In genomic region chr1:42831273-42831672, GRCh38 we compare ENCODE assay signal across 35 cellular contexts. TPM values are rescaled to one million over a fixed set of nuclear protein-coding genes. Genes with fewer than 3 reads are reported as not detected.
"Had no signal": no experiment of that assay in that cellular context is flagged by ENCODE, and none has a peak within 500 bp of the region (broad histone marks: within the 10 kb centered on the region; RNA-seq: fewer than 3 reads in every experiment).

No MANE protein-coding gene starts in this region.

- H3K36me3 Mint-ChIP-seq: activated CD4-positive, alpha-beta memory T cell treated with anti-CD3 and anti-CD28 coated beads for 36 hours; activated CD8-positive, alpha-beta memory T cell treated with anti-CD3 and anti-CD28 coated beads, Interleukin-2, amount 10 ng/mL, durations not matched to agents 7 days and 5 days; activated naive CD4-positive, alpha-beta T cell treated with anti-CD3 and anti-CD28 coated beads, Interleukin-2, amount 10 ng/mL, durations not matched to agents 7 days and 5 days; activated naive CD4-positive, alpha-beta T cell treated with anti-CD3 and anti-CD28 coated beads, Interleukin-2, amount 50 U/mL, for 72 hours; brain had no signal

- DNase-seq: activated CD4-positive, alpha-beta memory T cell treated with anti-CD3 and anti-CD28 coated beads for 36 hours; activated CD4-positive, alpha-beta T cell treated with anti-CD3 and anti-CD28 coated beads for 36 hours; activated CD4-positive, alpha-beta T cell treated with anti-CD3 and anti-CD28 coated beads, Interleukin-2, amount 10 ng/mL, durations not matched to agents 24 days and 14 days; activated CD4-positive, CD25-positive, alpha-beta regulatory T cell; activated CD4-positive, CD25-positive, alpha-beta regulatory T cell treated with anti-CD3 and anti-CD28 coated beads, Interleukin-2, amount 50 U/mL, for 72 hours; activated CD8-positive, alpha-beta memory T cell treated with anti-CD3 and anti-CD28 coated beads, Interleukin-2, amount 10 ng/mL, durations not matched to agents 7 days and 5 days; activated CD8-positive, alpha-beta memory T cell treated with anti-CD3 and anti-CD28 coated beads, Interleukin-2, amount 50 U/mL, for 4 hours; activated CD8-positive, alpha-beta T cell treated with anti-CD3 and anti-CD28 coated beads, Interleukin-2, amount 10 ng/mL, durations not matched to agents 7 days and 5 days; activated gamma-delta T cell; activated naive CD4-positive, alpha-beta T cell; activated naive CD4-positive, alpha-beta T cell treated with anti-CD3 and anti-CD28 coated beads, Interleukin-2, amount 10 ng/mL, durations not matched to agents 7 days and 5 days; activated naive CD8-positive, alpha-beta T cell treated with anti-CD3 and anti-CD28 coated beads, Interleukin-2, amount 10 ng/mL, durations not matched to agents 7 days and 5 days; activated T-cell treated with anti-CD3 and anti-CD28 coated beads, Interleukin-2, amount 50 U/mL, for 1 hour; activated T-cell treated with anti-CD3 and anti-CD28 coated beads, Interleukin-2, amount 50 U/mL, for 72 hours; central memory CD4-positive, alpha-beta T cell; cerebellar nuclear complex; colonic mucosa; effector CD8-positive, alpha-beta T cell; esophagus squamous epithelium; foreskin melanocyte; heart right ventricle; T1000 had no signal

- H3K4me2 ChIP-seq: hepatocyte had no signal

- H3K79me2 ChIP-seq: hepatocyte had no signal

- H3K36me3 ChIP-seq: ascending aorta, breast epithelium, cardiac muscle cell, colonic mucosa had no signal

- FAIRE-seq: endometrium, endothelial cell of umbilical vein had no signal

- H3K27ac Mint-ChIP-seq: activated CD4-positive, alpha-beta memory T cell treated with anti-CD3 and anti-CD28 coated beads for 36 hours; activated CD4-positive, alpha-beta T cell treated with anti-CD3 and anti-CD28 coated beads for 36 hours; activated CD4-positive, alpha-beta T cell treated with anti-CD3 and anti-CD28 coated beads, Interleukin-2, amount 10 ng/mL, durations not matched to agents 24 days and 14 days; activated CD8-positive, alpha-beta memory T cell treated with anti-CD3 and anti-CD28 coated beads, Interleukin-2, amount 10 ng/mL, durations not matched to agents 7 days and 5 days; activated CD8-positive, alpha-beta T cell treated with anti-CD3 and anti-CD28 coated beads, Interleukin-2, amount 10 ng/mL, durations not matched to agents 7 days and 5 days; activated naive CD4-positive, alpha-beta T cell treated with anti-CD3 and anti-CD28 coated beads, Interleukin-2, amount 10 ng/mL, durations not matched to agents 7 days and 5 days; activated naive CD8-positive, alpha-beta T cell treated with anti-CD3 and anti-CD28 coated beads, Interleukin-2, amount 10 ng/mL, durations not matched to agents 7 days and 5 days; activated T-cell treated with anti-CD3 and anti-CD28 coated beads, Interleukin-2, amount 50 U/mL, for 72 hours; brain; T-helper 2 cell treated with Interferon-gamma antibody and Interleukin-4, amounts not matched to agents 5 μg/mL and 100 μg/mL, for 36 hours had no signal

- H3K27ac ChIP-seq: ascending aorta, breast epithelium, cardiac muscle cell, colonic mucosa, epithelial cell of prostate, esophagus squamous epithelium, gastroesophageal sphincter, heart right ventricle, hepatocyte had no signal

- ATAC-seq: activated CD4-positive, alpha-beta T cell treated with anti-CD3 and anti-CD28 coated beads for 36 hours; activated CD8-positive, alpha-beta memory T cell treated with anti-CD3 and anti-CD28 coated beads, Interleukin-2, amount 10 ng/mL, durations not matched to agents 7 days and 5 days; activated CD8-positive, alpha-beta T cell treated with anti-CD3 and anti-CD28 coated beads, Interleukin-2, amount 10 ng/mL, durations not matched to agents 7 days and 5 days; activated naive CD4-positive, alpha-beta T cell treated with anti-CD3 and anti-CD28 coated beads, Interleukin-2, amount 50 U/mL, for 72 hours; activated T-cell treated with anti-CD3 and anti-CD28 coated beads, Interleukin-2, amount 50 U/mL, for 72 hours; gastroesophageal sphincter; heart right ventricle had no signal

- H3K4me1 Mint-ChIP-seq: activated CD4-positive, alpha-beta T cell treated with anti-CD3 and anti-CD28 coated beads for 36 hours; activated CD4-positive, alpha-beta T cell treated with anti-CD3 and anti-CD28 coated beads, Interleukin-2, amount 10 ng/mL, durations not matched to agents 24 days and 14 days; activated CD8-positive, alpha-beta memory T cell treated with anti-CD3 and anti-CD28 coated beads, Interleukin-2, amount 10 ng/mL, durations not matched to agents 7 days and 5 days; activated naive CD4-positive, alpha-beta T cell treated with anti-CD3 and anti-CD28 coated beads, Interleukin-2, amount 10 ng/mL, durations not matched to agents 7 days and 5 days; activated naive CD8-positive, alpha-beta T cell treated with anti-CD3 and anti-CD28 coated beads, Interleukin-2, amount 10 ng/mL, durations not matched to agents 7 days and 5 days; brain had no signal

- H3K27me3 ChIP-seq: ascending aorta, breast epithelium, cardiac muscle cell, colonic mucosa, esophagus squamous epithelium, gastroesophageal sphincter, heart right ventricle, hepatocyte had no signal

- H3K4me3 Mint-ChIP-seq: activated CD4-positive, alpha-beta memory T cell treated with anti-CD3 and anti-CD28 coated beads for 36 hours; activated CD4-positive, alpha-beta T cell treated with anti-CD3 and anti-CD28 coated beads for 36 hours; activated CD4-positive, alpha-beta T cell treated with anti-CD3 and anti-CD28 coated beads, Interleukin-2, amount 10 ng/mL, durations not matched to agents 24 days and 14 days; activated CD8-positive, alpha-beta memory T cell treated with anti-CD3 and anti-CD28 coated beads, Interleukin-2, amount 10 ng/mL, durations not matched to agents 7 days and 5 days; activated CD8-positive, alpha-beta T cell treated with anti-CD3 and anti-CD28 coated beads, Interleukin-2, amount 10 ng/mL, durations not matched to agents 7 days and 5 days; activated naive CD4-positive, alpha-beta T cell treated with anti-CD3 and anti-CD28 coated beads, Interleukin-2, amount 10 ng/mL, durations not matched to agents 7 days and 5 days; activated naive CD8-positive, alpha-beta T cell treated with anti-CD3 and anti-CD28 coated beads, Interleukin-2, amount 10 ng/mL, durations not matched to agents 7 days and 5 days; activated T-cell treated with anti-CD3 and anti-CD28 coated beads, Interleukin-2, amount 50 U/mL, for 72 hours; brain; T-helper 2 cell treated with Interferon-gamma antibody and Interleukin-4, amounts not matched to agents 5 μg/mL and 100 μg/mL, for 36 hours had no signal

- H2AFZ ChIP-seq: hepatocyte had no signal

- H3K27me3 Mint-ChIP-seq: activated CD4-positive, alpha-beta memory T cell treated with anti-CD3 and anti-CD28 coated beads for 36 hours; activated CD4-positive, alpha-beta T cell treated with anti-CD3 and anti-CD28 coated beads for 36 hours; activated CD4-positive, alpha-beta T cell treated with anti-CD3 and anti-CD28 coated beads, Interleukin-2, amount 10 ng/mL, durations not matched to agents 24 days and 14 days; activated CD8-positive, alpha-beta memory T cell treated with anti-CD3 and anti-CD28 coated beads, Interleukin-2, amount 10 ng/mL, durations not matched to agents 7 days and 5 days; activated naive CD4-positive, alpha-beta T cell treated with anti-CD3 and anti-CD28 coated beads, Interleukin-2, amount 10 ng/mL, durations not matched to agents 7 days and 5 days; activated naive CD8-positive, alpha-beta T cell treated with anti-CD3 and anti-CD28 coated beads, Interleukin-2, amount 10 ng/mL, durations not matched to agents 7 days and 5 days; brain had no signal

- H3K4me1 ChIP-seq: ascending aorta, breast epithelium, colonic mucosa, esophagus squamous epithelium, gastroesophageal sphincter, heart right ventricle had no signal

- H3K9me3 ChIP-seq: ascending aorta, breast epithelium, colonic mucosa, esophagus squamous epithelium, gastroesophageal sphincter, heart right ventricle had no signal

- H3K4me3 ChIP-seq: ascending aorta, breast epithelium, cardiac muscle cell, colonic mucosa, esophagus squamous epithelium, gastroesophageal sphincter, heart right ventricle, hepatocyte had no signal

- H3K9me3 Mint-ChIP-seq: activated CD4-positive, alpha-beta memory T cell treated with anti-CD3 and anti-CD28 coated beads for 36 hours; activated CD4-positive, alpha-beta T cell treated with anti-CD3 and anti-CD28 coated beads, Interleukin-2, amount 10 ng/mL, durations not matched to agents 24 days and 14 days; activated naive CD4-positive, alpha-beta T cell treated with anti-CD3 and anti-CD28 coated beads, Interleukin-2, amount 10 ng/mL, durations not matched to agents 7 days and 5 days; activated naive CD4-positive, alpha-beta T cell treated with anti-CD3 and anti-CD28 coated beads, Interleukin-2, amount 50 U/mL, for 72 hours; activated naive CD8-positive, alpha-beta T cell treated with anti-CD3 and anti-CD28 coated beads, Interleukin-2, amount 10 ng/mL, durations not matched to agents 7 days and 5 days; activated T-cell treated with anti-CD3 and anti-CD28 coated beads, Interleukin-2, amount 50 U/mL, for 72 hours; brain; T-helper 2 cell treated with Interferon-gamma antibody and Interleukin-4, amounts not matched to agents 5 μg/mL and 100 μg/mL, for 36 hours had no signal

RNA-seq across cellular contexts. Expression of gene TMEM269, which starts 46.5 kb away (rescaled TPM):
- total RNA-seq: activated CD4-positive, alpha-beta T cell treated with anti-CD3 and anti-CD28 coated beads, Interleukin-2, amount 10 ng/mL, durations not matched to agents 24 days and 14 days; ascending aorta; dermis microvascular lymphatic vessel endothelial cell; endothelial cell of umbilical vein; esophagus squamous epithelium; glomerular endothelial cell had no signal
